18 cellular contexts compared by ENCODE assay signal in the genomic region with DNA sequence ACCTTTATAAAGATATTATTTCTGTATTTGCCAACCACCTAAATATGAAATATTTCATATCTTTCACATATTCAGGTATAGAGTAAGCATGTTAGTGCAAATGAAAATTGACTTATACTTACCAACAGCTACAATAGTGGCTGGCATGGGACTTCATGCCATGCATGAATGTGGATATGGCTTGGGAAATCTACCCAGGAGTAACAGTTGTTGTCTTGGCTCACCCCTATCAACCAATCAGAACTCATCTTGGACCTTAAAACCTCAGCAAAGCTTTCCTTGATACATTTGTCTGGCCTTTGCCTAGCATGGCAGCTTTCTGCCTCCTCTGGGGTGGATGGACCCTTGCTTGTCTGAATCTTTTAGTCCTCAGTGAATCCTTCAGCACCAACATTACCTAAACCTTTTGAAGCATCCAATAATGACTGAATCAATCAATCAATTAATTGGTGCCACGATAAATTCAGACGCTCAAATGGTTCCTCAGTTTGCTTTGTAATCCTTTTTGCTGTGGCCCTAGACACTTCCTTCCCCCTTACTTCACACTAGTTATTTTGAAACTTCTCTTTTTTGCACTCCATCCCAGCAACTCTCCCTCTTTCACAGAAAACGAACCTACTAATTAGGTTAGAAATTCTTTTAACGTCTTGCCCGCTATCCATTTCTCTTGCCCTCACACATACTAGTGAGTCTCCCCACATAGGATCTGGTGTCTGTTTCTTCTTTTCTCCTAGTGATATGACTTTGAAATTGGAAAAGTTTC.
DNase-seq lines count a peak whose midpoint lies in the region; ATAC-seq and TF ChIP-seq lines count a peak whose summit lies in the region.
"Had no signal": no experiment of that assay in that cellular context is flagged by ENCODE, and none has a peak within 500 bp of the region (broad histone marks: within the 10 kb centered on the region; RNA-seq: fewer than 3 reads in every experiment).

No MANE protein-coding gene starts in this region.

- H3K36me3 ChIP-seq in psoas muscle (ENCODE audit: insufficient read depth in 1 of 2, low read depth in 1 of 2), result no peaks in the 10 kb centered on the region
- H3K36me3 ChIP-seq: HAP-1 had no signal

- H3K4me1 ChIP-seq in psoas muscle, result peaks cover 19% of the 10 kb centered on the region

- H3K27ac ChIP-seq in temporal lobe (ENCODE audit: low read depth, low read length) (peak overlapping the region; percentile 24), psoas muscle (no peak overlapping the region)

- no peak for TF ChIP-seq CTCF in psoas muscle (IDR thresholded peaks at IDR 0.05)

- peaks cover 9% of the 10 kb centered on the region for H3K4me1 Mint-ChIP-seq in memory B cell
- H3K4me1 Mint-ChIP-seq: CD4-positive, alpha-beta memory T cell had no signal

- intact Hi-C loops in psoas muscle (cut with DNase I), result no loop called here

- no peaks in the 10 kb centered on the region for H3K36me3 Mint-ChIP-seq in memory B cell
- H3K36me3 Mint-ChIP-seq: CD4-positive, alpha-beta memory T cell had no signal

- H3K27ac Mint-ChIP-seq in memory B cell, result no peak overlapping the region
- H3K27ac Mint-ChIP-seq: CD4-positive, alpha-beta memory T cell had no signal

- H3K27me3 ChIP-seq in psoas muscle (ENCODE audit: insufficient read depth in 3 of 3, low read length in 2 of 3), result no peaks in the 10 kb centered on the region

- H3K4me3 ChIP-seq in psoas muscle, result no peak overlapping the region
- H3K4me3 ChIP-seq: HAP-1 had no signal

- DNase-seq in Kasumi-1 (lab: John Stamatoyannopoulos, UW) (peak; percentile 58 to 72), NOMO-1 treated with dmso at 0.1 percent for 144 hours (lab: John Stamatoyannopoulos, UW; ENCODE audit: unreplicated experiment) (peak; percentile 27), memory B cell (ENCODE audit: low spot score in 2 of 2) (no peak), GF-D8 (lab: John Stamatoyannopoulos, UW) (no peak), psoas muscle (no peak)
- DNase-seq in activated CD8-positive, alpha-beta memory T cell treated with anti-CD3 and anti-CD28 coated beads for 24 hours, result no peak
- DNase-seq: ACHN; AML-193; Calu3; CD4-positive, alpha-beta memory T cell; IMR-90; NCI-H1436; NCI-H2029 treated with DMSO at 0.1 percent for 48 hours; NCI-H748 treated with DMSO at 0.1 percent for 48 hours; Right ventricle myocardium superior had no signal

- no peaks in the 10 kb centered on the region for H3K9me3 Mint-ChIP-seq in memory B cell

- 92 to 96% (median 96%) methylated on average over 5 of the region's 5 CpGs for whole genome bisulfite sequencing in psoas muscle, 3 donors

- H3K9me3 ChIP-seq in psoas muscle, result no peaks in the 10 kb centered on the region
- H3K9me3 ChIP-seq: HAP-1 had no signal

- H3K27me3 Mint-ChIP-seq in memory B cell, result no peaks in the 10 kb centered on the region
- H3K27me3 Mint-ChIP-seq: CD4-positive, alpha-beta memory T cell had no signal

- ATAC-seq in memory B cell (ENCODE audit: low read depth) (peak; percentile 32), psoas muscle (no peak)
- ATAC-seq: SK-N-SH treated with all-trans-retinoic acid at 6 μM for 48 hours had no signal

- no peak overlapping the region for H3K4me3 Mint-ChIP-seq in memory B cell
- H3K4me3 Mint-ChIP-seq: CD4-positive, alpha-beta memory T cell had no signal

Comparison
In these comparisons a context has a peak if more than half of its experiments do, and no peak if none do; other contexts are left out.
1. DNase-seq: peak in Kasumi-1 (2 of 2) and NOMO-1 treated with dmso at 0.1 percent for 144 hours (single experiment); none in memory B cell (0 of 2), activated CD8-positive, alpha-beta memory T cell treated with anti-CD3 and anti-CD28 coated beads for 24 hours (single experiment), GF-D8 (single experiment) and psoas muscle (0 of 2).